ENCODE assay signal across 18 cellular contexts in genomic region chr17:48132375-48132774, GRCh38.
"Had no signal": no experiment of that assay in that cellular context is flagged by ENCODE, and none has a peak within 500 bp of the region (broad histone marks: within the 10 kb centered on the region; RNA-seq: fewer than 3 reads in every experiment).

No MANE protein-coding gene starts in this region.

- ATAC-seq: natural killer cell treated with Interleukin-12 subunit alpha and Interleukin-12 subunit beta and Interleukin-15 and Interleukin-18, amount 100 ng/mL, for 72 hours; stimulated activated naive B cell treated with anti-CD40 and anti-IgM and Interleukin-4, amounts not matched to agents 10 μg/mL and 1 μg/mL and 100 μg/mL, for 72 hours; T-cell had no signal

- H3K9me3 Mint-ChIP-seq: activated naive CD8-positive, alpha-beta T cell treated with anti-CD3 and anti-CD28 coated beads for 36 hours; central memory CD8-positive, alpha-beta T cell; endodermal cell; natural killer cell treated with Interleukin-12 subunit alpha and Interleukin-12 subunit beta and Interleukin-15 and Interleukin-18, amount 100 ng/mL, for 72 hours; stimulated activated naive B cell treated with anti-CD40 and anti-IgM and Interleukin-4, amounts not matched to agents 10 μg/mL and 1 μg/mL and 100 μg/mL, for 72 hours; T-cell had no signal

- H3K4me3 ChIP-seq: colonic mucosa, esophagus squamous epithelium, pancreas, transverse colon had no signal

- H3K36me3 Mint-ChIP-seq: activated naive CD8-positive, alpha-beta T cell treated with anti-CD3 and anti-CD28 coated beads for 36 hours; natural killer cell treated with Interleukin-12 subunit alpha and Interleukin-12 subunit beta and Interleukin-15 and Interleukin-18, amount 100 ng/mL, for 72 hours had no signal

- H3K27ac ChIP-seq: colonic mucosa, esophagus squamous epithelium, neutrophil, pancreas, transverse colon had no signal

- H3K4me3 Mint-ChIP-seq: activated naive CD8-positive, alpha-beta T cell treated with anti-CD3 and anti-CD28 coated beads for 36 hours; central memory CD8-positive, alpha-beta T cell; endodermal cell; natural killer cell treated with Interleukin-12 subunit alpha and Interleukin-12 subunit beta and Interleukin-15 and Interleukin-18, amount 100 ng/mL, for 72 hours; stimulated activated naive B cell treated with anti-CD40 and anti-IgM and Interleukin-4, amounts not matched to agents 10 μg/mL and 1 μg/mL and 100 μg/mL, for 72 hours; T-cell had no signal

- H3K36me3 ChIP-seq: colonic mucosa, esophagus squamous epithelium, pancreas, transverse colon had no signal

- H3K27me3 ChIP-seq: colonic mucosa, esophagus squamous epithelium, neutrophil, pancreas, transverse colon had no signal

- H3K4me1 ChIP-seq: colonic mucosa, pancreas had no signal

- H3K9me3 ChIP-seq: colonic mucosa, esophagus squamous epithelium, neutrophil, pancreas, transverse colon had no signal

- DNase-seq: activated CD4-positive, alpha-beta T cell treated with anti-CD3 and anti-CD28 coated beads for 1 hour; activated CD4-positive, alpha-beta T cell treated with anti-CD3 and anti-CD28 coated beads, Interleukin-2, amount 50 U/mL, for 4 hours; activated naive CD4-positive, alpha-beta T cell treated with Interleukin-2 at 50 U/mL for 16 hours; activated naive CD8-positive, alpha-beta T cell treated with anti-CD3 and anti-CD28 coated beads for 36 hours; colonic mucosa; endodermal cell; esophagus squamous epithelium; mammary epithelial cell; midbrain; pancreas; stimulated activated CD4-positive, alpha-beta T cell treated with anti-CD3 and anti-CD28 coated beads, Interleukin-2, amount 100 ng/mL, for 48 hours; stimulated activated CD8-positive, alpha-beta memory T cell treated with anti-CD3 and anti-CD28 coated beads, Interleukin-4, amount 100 ng/mL, for 48 hours; stimulated activated naive B cell treated with anti-CD40 and anti-IgM and Interleukin-4, amounts not matched to agents 10 μg/mL and 1 μg/mL and 100 μg/mL, for 72 hours; T-cell; transverse colon had no signal

- H3K27me3 Mint-ChIP-seq: activated naive CD8-positive, alpha-beta T cell treated with anti-CD3 and anti-CD28 coated beads for 36 hours; central memory CD8-positive, alpha-beta T cell; natural killer cell treated with Interleukin-12 subunit alpha and Interleukin-12 subunit beta and Interleukin-15 and Interleukin-18, amount 100 ng/mL, for 72 hours; stimulated activated naive B cell treated with anti-CD40 and anti-IgM and Interleukin-4, amounts not matched to agents 10 μg/mL and 1 μg/mL and 100 μg/mL, for 72 hours; T-cell had no signal

- H3K27ac Mint-ChIP-seq: activated naive CD8-positive, alpha-beta T cell treated with anti-CD3 and anti-CD28 coated beads for 36 hours; endodermal cell; T-cell had no signal

- H3K4me1 Mint-ChIP-seq: central memory CD8-positive, alpha-beta T cell had no signal
